1 cellular context compared by ENCODE assay signal in the genomic region with DNA sequence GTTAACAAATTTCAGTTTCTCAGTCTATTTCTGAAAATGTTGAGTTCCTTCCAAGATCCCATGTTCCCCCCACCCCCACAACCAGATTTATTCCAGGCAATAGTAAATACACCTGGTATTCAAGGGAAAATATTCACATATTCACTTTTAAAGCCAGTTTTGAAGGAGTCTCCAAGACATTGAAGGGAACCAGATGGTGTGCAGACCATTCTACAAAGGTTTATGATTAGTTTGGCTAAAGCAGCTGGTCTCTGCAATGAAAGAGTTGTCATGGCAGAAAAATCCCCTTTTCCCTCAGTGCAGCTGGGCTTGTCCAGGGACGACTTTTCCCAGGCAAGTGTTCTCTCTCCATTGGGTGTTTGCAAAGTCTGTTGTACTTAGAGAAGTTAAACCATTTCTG.
TF ChIP-seq lines count a peak whose summit lies in the region.

No MANE protein-coding gene starts in this region.

TF ChIP-seq in A549, 52 proteins besides CTCF, POLR2A, EP300 and RAD21 (continued from another document):
- TF ChIP-seq, protein P1, sequence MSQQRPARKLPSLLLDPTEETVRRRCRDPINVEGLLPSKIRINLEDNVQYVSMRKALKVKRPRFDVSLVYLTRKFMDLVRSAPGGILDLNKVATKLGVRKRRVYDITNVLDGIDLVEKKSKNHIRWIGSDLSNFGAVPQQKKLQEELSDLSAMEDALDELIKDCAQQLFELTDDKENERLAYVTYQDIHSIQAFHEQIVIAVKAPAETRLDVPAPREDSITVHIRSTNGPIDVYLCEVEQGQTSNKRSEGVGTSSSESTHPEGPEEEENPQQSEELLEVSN (IDR thresholded peaks at IDR 0.05; ENCODE audit: borderline replicate concordance, low read depth) = no peak
- no peak for TF ChIP-seq CBX8 (IDR thresholded peaks at IDR 0.05)
- TF ChIP-seq HOXA7 (CRISPR knock-in tag; IDR thresholded peaks at IDR 0.05) = no peak
- TF ChIP-seq CHD4 (IDR thresholded peaks at IDR 0.05; ENCODE audit: borderline replicate concordance) = no peak
- TF ChIP-seq ZSCAN20 (CRISPR knock-in tag; IDR thresholded peaks at IDR 0.05) = no peak
- TF ChIP-seq, protein P2, sequence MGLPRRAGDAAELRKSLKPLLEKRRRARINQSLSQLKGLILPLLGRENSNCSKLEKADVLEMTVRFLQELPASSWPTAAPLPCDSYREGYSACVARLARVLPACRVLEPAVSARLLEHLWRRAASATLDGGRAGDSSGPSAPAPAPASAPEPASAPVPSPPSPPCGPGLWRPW (IDR thresholded peaks at IDR 0.05) = no peak
- TF ChIP-seq CEBPB (IDR thresholded peaks at IDR 0.05) = no peak
- TF ChIP-seq ZFP36 (IDR thresholded peaks at IDR 0.05; ENCODE audit: borderline replicate concordance, partially characterized antibody) = no peak
- no peak for TF ChIP-seq TP53 (CRISPR knock-in tag; IDR thresholded peaks at IDR 0.05)
- TF ChIP-seq ZC3H11A (IDR thresholded peaks at IDR 0.05) = no peak
- no peak for TF ChIP-seq NR3C1 (IDR thresholded peaks at IDR 0.05)
TF ChIP-seq in A549: peak in this region for 0.
